ENCODE assay signal across 8 cellular contexts in genomic region chr4:40055873-40056721, GRCh38. TPM values are rescaled to one million over a fixed set of nuclear protein-coding genes. Genes with fewer than 3 reads are reported as not detected.
DNase-seq lines count a peak whose midpoint lies in the region; ATAC-seq, FAIRE-seq and TF ChIP-seq lines count a peak whose summit lies in the region.

No MANE protein-coding gene starts in this region.

- H3K4me1 Mint-ChIP-seq in effector memory CD8-positive, alpha-beta T cell (ENCODE audit: low read depth in 2 of 2), result peaks cover 19 to 26% of the 10 kb centered on the region in 2 donors

- ATAC-seq in HG02943 (IDR thresholded peaks at IDR 0.05; ENCODE audit: low read depth, unreplicated experiment), result peak; percentile 22
- ATAC-seq in effector memory CD8-positive, alpha-beta T cell (replicated peaks), result peak; percentile 41
- no peak for ATAC-seq in GM21515 (IDR thresholded peaks at IDR 0.05; ENCODE audit: unreplicated experiment)

- peak overlapping the region; percentile 57 to 82 for H3K14ac ChIP-seq in mesenchymal stem cell (ENCODE audit: low read length in 2 of 2)

- peak overlapping the region; percentile 33 to 89 for H2BK12ac ChIP-seq in mesenchymal stem cell (ENCODE audit: low read length in 2 of 2)

- H3K36me3 ChIP-seq in mesenchymal stem cell (ENCODE audit: control insufficient read depth in 1 of 2, insufficient read depth in 2 of 2, low read depth in 1 of 2, low read length in 2 of 2), result no peaks in the 10 kb centered on the region

- peak; percentile 16 for FAIRE-seq in GM12891 (lab: Jason Lieb, UNC)

- H3K9me3 Mint-ChIP-seq in effector memory CD8-positive, alpha-beta T cell, result no peaks in the 10 kb centered on the region

- H2AK5ac ChIP-seq in mesenchymal stem cell (ENCODE audit: low read length, severe bottlenecking), result peak overlapping the region; percentile 89

- H3K79me1 ChIP-seq in mesenchymal stem cell (replicated peaks; ENCODE audit: low read length, poor library complexity, severe bottlenecking), result peaks cover 11% of the 10 kb centered on the region

- no peaks in the 10 kb centered on the region for H3K27me3 Mint-ChIP-seq in effector memory CD8-positive, alpha-beta T cell

- no peaks in the 10 kb centered on the region for H3K9me3 ChIP-seq in mesenchymal stem cell (ENCODE audit: control insufficient read depth, low read length)

- peaks cover 25% of the 10 kb centered on the region for H3K36me3 Mint-ChIP-seq in effector memory CD8-positive, alpha-beta T cell (ENCODE audit: insufficient read depth)

- peak overlapping the region; percentile 88 to 94 for H3K4me3 Mint-ChIP-seq in effector memory CD8-positive, alpha-beta T cell

- H3K27ac ChIP-seq in mesenchymal stem cell (ENCODE audit: low read length, poor library complexity, severe bottlenecking), result peak overlapping the region; percentile 98

- DNase-seq in GM12891 (ENCODE audit: insufficient read length, low spot score), result peak; percentile 50
- peak; percentile 17 for DNase-seq in NCI-H748 treated with DMSO at 0.1 percent for 48 hours (lab: John Stamatoyannopoulos, UW)
- DNase-seq in activated CD8-positive, alpha-beta memory T cell treated with anti-CD3 and anti-CD28 coated beads for 4 hours (ENCODE audit: low read depth in 2 of 2), result peak; percentile 11 to 13
- DNase-seq in effector memory CD8-positive, alpha-beta T cell, result peak; percentile 32 to 47 (median 44)
- DNase-seq in mesenchymal stem cell, result peak; percentile 93
- DNase-seq in stimulated activated CD8-positive, alpha-beta memory T cell treated with anti-CD3 and anti-CD28 coated beads, Interleukin-15, amount 100 ng/mL, for 24 hours (ENCODE audit: low read depth), result peak; percentile 38

- peak overlapping the region; percentile 100 for H4K91ac ChIP-seq in mesenchymal stem cell (ENCODE audit: low read length)

- peak overlapping the region; percentile 87 for H3K4me2 ChIP-seq in mesenchymal stem cell (ENCODE audit: low read length, poor library complexity, severe bottlenecking)

- peak; percentile 71; the same call in 1 of the 2 replicates for TF ChIP-seq POLR2A in GM12891 (IDR thresholded peaks at IDR 0.05; ENCODE audit: low read depth, low read length)

- H2BK120ac ChIP-seq in mesenchymal stem cell (ENCODE audit: low read depth, low read length), result peak overlapping the region; percentile 98

- under 1% methylated on average over 62 of the region's 85 CpGs for WGBS in mesenchymal stem cell

- H3K4ac ChIP-seq in mesenchymal stem cell (ENCODE audit: low read depth in 1 of 2, low read length in 2 of 2), result peak overlapping the region; percentile 98

- no peaks in the 10 kb centered on the region for H3K27me3 ChIP-seq in mesenchymal stem cell (ENCODE audit: control insufficient read depth in 1 of 2, insufficient read depth in 1 of 2, low read length in 2 of 2)

- peaks cover 3% of the 10 kb centered on the region for H3K4me1 ChIP-seq in mesenchymal stem cell (ENCODE audit: control insufficient read depth, insufficient read depth, low read depth, low read length)

- peak overlapping the region in 1 of 2 experiments; percentile 90 for H3K23ac ChIP-seq in mesenchymal stem cell (ENCODE audit: low read length in 2 of 2)

- H2AFZ ChIP-seq in mesenchymal stem cell (ENCODE audit: low read depth, low read length), result peak overlapping the region; percentile 54

- peak overlapping the region; percentile 97 for H4K8ac ChIP-seq in mesenchymal stem cell (ENCODE audit: low read length)

- H2BK15ac ChIP-seq in mesenchymal stem cell (ENCODE audit: low read depth, poor library complexity, severe bottlenecking), result peak overlapping the region; percentile 90

- H3K4me3 ChIP-seq in mesenchymal stem cell (ENCODE audit: insufficient read depth in 1 of 2, low read depth in 1 of 2, low read length in 2 of 2), result peak overlapping the region; percentile 85 to 88

- H3K9ac ChIP-seq in mesenchymal stem cell (ENCODE audit: low read length), result peak overlapping the region; percentile 95

- peak overlapping the region; percentile 86 to 96 for H3K27ac Mint-ChIP-seq in effector memory CD8-positive, alpha-beta T cell

- H2BK5ac ChIP-seq in mesenchymal stem cell (ENCODE audit: low read depth, low read length, poor library complexity, severe bottlenecking), result peak overlapping the region; percentile 98

- peak overlapping the region; percentile 94 to 98 for H3K18ac ChIP-seq in mesenchymal stem cell (ENCODE audit: low read depth in 1 of 2, low read length in 2 of 2)

TF ChIP-seq in GM12891, 5 proteins besides CTCF, POLR2A, EP300 and RAD21:
- TF ChIP-seq POLR2AphosphoS5 (IDR thresholded peaks at IDR 0.05; ENCODE audit: low read depth, low read length) (no peak), TAF1 (IDR thresholded peaks at IDR 0.05; ENCODE audit: low read depth, low read length) (no peak; the same call in none of the 2 replicates), POU2F2 (IDR thresholded peaks at IDR 0.05; ENCODE audit: low read depth, low read length) (no peak), PAX5 (IDR thresholded peaks at IDR 0.05; ENCODE audit: insufficient read depth, low read length, severe bottlenecking) (no peak), SPI1 (IDR thresholded peaks at IDR 0.05; ENCODE audit: low read depth, low read length) (no peak)

RNA-seq across cellular contexts. Expression of gene N4BP2, which starts 0.6 kb away (rescaled TPM):
- polyA plus RNA-seq in GM12891 (2012; ENCODE audit: low read depth, missing spikeins), result 3.6 TPM
- polyA plus RNA-seq in mesenchymal stem cell (2013, experiment 1 of 2), result 4.1 TPM
- 4.0 TPM for polyA plus RNA-seq in mesenchymal stem cell (2013, experiment 2 of 2)

Comparison
In these comparisons a context has a peak if more than half of its experiments do, and no peak if none do; other contexts are left out.
1. DNase-seq: peak in every context shown above with its lines; median percentile 93 in mesenchymal stem cell; 50 in GM12891; 44 in effector memory CD8-positive, alpha-beta T cell; 38 in stimulated activated CD8-positive, alpha-beta memory T cell treated with anti-CD3 and anti-CD28 coated beads, Interleukin-15, amount 100 ng/mL, for 24 hours; 17 in NCI-H748 treated with DMSO at 0.1 percent for 48 hours; 12 in activated CD8-positive, alpha-beta memory T cell treated with anti-CD3 and anti-CD28 coated beads for 4 hours.